12 cellular contexts compared by ENCODE assay signal in the genomic region with DNA sequence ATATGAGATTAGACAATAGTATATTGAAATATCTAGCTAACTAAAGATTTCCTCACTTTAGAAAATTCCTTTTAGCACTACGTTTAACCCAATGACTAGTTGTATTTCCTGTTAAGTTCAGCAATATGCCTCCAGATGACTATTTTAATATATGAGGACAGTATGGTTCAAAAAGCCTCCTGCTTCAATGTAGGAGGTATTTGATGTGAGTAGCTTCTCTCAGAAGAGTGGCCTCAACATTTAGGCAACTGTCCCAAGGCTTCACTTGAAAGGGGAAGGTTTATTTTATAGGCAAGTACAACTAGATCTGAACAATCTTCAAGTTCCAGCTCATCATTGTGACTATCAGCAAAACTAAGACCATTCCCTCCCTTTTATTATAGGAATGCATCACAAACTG. TPM values are rescaled to one million over a fixed set of nuclear protein-coding genes. Genes with fewer than 3 reads are reported as not detected.
DNase-seq lines count a peak whose midpoint lies in the region; ATAC-seq, FAIRE-seq and TF ChIP-seq lines count a peak whose summit lies in the region.
"Had no signal": no experiment of that assay in that cellular context is flagged by ENCODE, and none has a peak within 500 bp of the region (broad histone marks: within the 10 kb centered on the region; RNA-seq: fewer than 3 reads in every experiment).

No MANE protein-coding gene starts in this region.

- H3K27ac ChIP-seq in GM23338 (ENCODE audit: low read depth) (no peak overlapping the region), SJCRH30 (peak overlapping the region; percentile 74; the same call in 1 of the 2 replicates), layer of hippocampus (ENCODE audit: low read depth, low read length) (peak overlapping the region; percentile 49)

- no peak overlapping the region for H3K4me2 ChIP-seq in GM23338

- 0 out of 2 replicates have a peak overlapping the region, but pooled peaks have one; percentile 71 for H3K4me3 ChIP-seq in GM23338
- peak overlapping the region; percentile 67 for H3K4me3 ChIP-seq in SJCRH30

- H3K36me3 ChIP-seq in GM23338 (ENCODE audit: insufficient read depth), result no peaks in the 10 kb centered on the region
- H3K36me3 ChIP-seq in SJCRH30, result no peaks in the 10 kb centered on the region

- H3K27me3 ChIP-seq in GM23338 (ENCODE audit: insufficient read depth) (peaks cover 86% of the 10 kb centered on the region), SJCRH30 (no peaks in the 10 kb centered on the region), layer of hippocampus (ENCODE audit: control insufficient read depth, insufficient read depth, low read length) (no peaks in the 10 kb centered on the region)

- H3K27me3 Mint-ChIP-seq in GM23338 (ENCODE audit: insufficient read depth, low read depth, poor library complexity), result peaks cover 25% of the 10 kb centered on the region
- no peaks in the 10 kb centered on the region for H3K27me3 Mint-ChIP-seq in stimulated activated naive B cell treated with anti-CD40 and anti-IgM and Interleukin-4, amounts not matched to agents 10 μg/mL and 1 μg/mL and 100 μg/mL, for 72 hours

- TF ChIP-seq CTCF in GM23338 (conservative IDR thresholded peaks at IDR 0.05; ENCODE audit: low read depth in 2 of 2), result no peak

- no peaks in the 10 kb centered on the region for H3K79me2 ChIP-seq in GM23338 (replicated peaks; ENCODE audit: insufficient read depth)

- H3F3A ChIP-seq in GM23338 (replicated peaks; ENCODE audit: low read depth), result no peaks in the 10 kb centered on the region

- H2AFZ ChIP-seq in GM23338, result no peak overlapping the region

- H3K9me3 ChIP-seq in SJCRH30 (replicated peaks), result no peaks in the 10 kb centered on the region

- H3K4me3 Mint-ChIP-seq in GM23338, result no peak overlapping the region
- H3K4me3 Mint-ChIP-seq in stimulated activated naive B cell treated with anti-CD40 and anti-IgM and Interleukin-4, amounts not matched to agents 10 μg/mL and 1 μg/mL and 100 μg/mL, for 72 hours, result peak overlapping the region; percentile 60 to 61

- no peak for FAIRE-seq in HTR-8/SVneo (lab: Jason Lieb, UNC)
- FAIRE-seq: frontal cortex had no signal

- H3K4me1 Mint-ChIP-seq in GM23338, result peaks cover 17% of the 10 kb centered on the region; the same call in 2 of the 3 replicates
- peaks cover 8 to 15% of the 10 kb centered on the region in 2 donors for H3K4me1 Mint-ChIP-seq in stimulated activated naive B cell treated with anti-CD40 and anti-IgM and Interleukin-4, amounts not matched to agents 10 μg/mL and 1 μg/mL and 100 μg/mL, for 72 hours

- no peaks in the 10 kb centered on the region for H3K36me3 Mint-ChIP-seq in GM23338 (ENCODE audit: low read depth)
- peaks cover 11 to 29% of the 10 kb centered on the region in 2 donors for H3K36me3 Mint-ChIP-seq in stimulated activated naive B cell treated with anti-CD40 and anti-IgM and Interleukin-4, amounts not matched to agents 10 μg/mL and 1 μg/mL and 100 μg/mL, for 72 hours

- ATAC-seq in GM23338 (no peak), HG03175 (IDR thresholded peaks at IDR 0.05; ENCODE audit: unreplicated experiment) (no peak)
- no peak for ATAC-seq in stimulated activated naive B cell treated with anti-CD40 and anti-IgM and Interleukin-4, amounts not matched to agents 10 μg/mL and 1 μg/mL and 100 μg/mL, for 72 hours (replicated peaks)

- no peak overlapping the region for H3K27ac Mint-ChIP-seq in GM23338
- peak overlapping the region; percentile 76 for H3K27ac Mint-ChIP-seq in stimulated activated naive B cell treated with anti-CD40 and anti-IgM and Interleukin-4, amounts not matched to agents 10 μg/mL and 1 μg/mL and 100 μg/mL, for 72 hours

- peaks cover 20% of the 10 kb centered on the region for H3K4me1 ChIP-seq in GM23338 (ENCODE audit: insufficient read depth)
- H3K4me1 ChIP-seq in SJCRH30, result peaks cover 18% of the 10 kb centered on the region

- H3K9me2 ChIP-seq in GM23338 (ENCODE audit: insufficient read depth), result no peaks in the 10 kb centered on the region

- no peaks in the 10 kb centered on the region for H3K9me3 Mint-ChIP-seq in GM23338
- H3K9me3 Mint-ChIP-seq in stimulated activated naive B cell treated with anti-CD40 and anti-IgM and Interleukin-4, amounts not matched to agents 10 μg/mL and 1 μg/mL and 100 μg/mL, for 72 hours, result no peaks in the 10 kb centered on the region

- no peaks in the 10 kb centered on the region for H4K20me1 ChIP-seq in GM23338 (replicated peaks; ENCODE audit: insufficient read depth)

- DNase-seq in GM23338 (ENCODE audit: low spot score) (no peak), SJCRH30 (no peak), HTR-8/SVneo (ENCODE audit: insufficient read length, low spot score) (no peak), AML-193 (lab: John Stamatoyannopoulos, UW) (no peak), SKM-1 treated with dmso at 0.1 percent for 144 hours (lab: John Stamatoyannopoulos, UW; ENCODE audit: unreplicated experiment) (no peak)
- no peak for DNase-seq in stimulated activated naive B cell treated with anti-CD40 and anti-IgM and Interleukin-4, amounts not matched to agents 10 μg/mL and 1 μg/mL and 100 μg/mL, for 72 hours
- DNase-seq: mesendoderm; NCI-H1694; stimulated activated naive CD4-positive, alpha-beta T cell treated with Interleukin-2 at 50 U/mL for 16 hours had no signal

TF ChIP-seq in GM23338, 12 proteins besides CTCF, POLR2A, EP300 and RAD21:
- TF ChIP-seq NANOG (IDR thresholded peaks at IDR 0.05; ENCODE audit: borderline replicate concordance) (no peak), POLR2AphosphoS5 (IDR thresholded peaks at IDR 0.05; ENCODE audit: low read depth) (no peak), CREB1 (CRISPR knock-in tag; IDR thresholded peaks at IDR 0.05; ENCODE audit: low read depth) (no peak)
- TF ChIP-seq, protein P1, sequence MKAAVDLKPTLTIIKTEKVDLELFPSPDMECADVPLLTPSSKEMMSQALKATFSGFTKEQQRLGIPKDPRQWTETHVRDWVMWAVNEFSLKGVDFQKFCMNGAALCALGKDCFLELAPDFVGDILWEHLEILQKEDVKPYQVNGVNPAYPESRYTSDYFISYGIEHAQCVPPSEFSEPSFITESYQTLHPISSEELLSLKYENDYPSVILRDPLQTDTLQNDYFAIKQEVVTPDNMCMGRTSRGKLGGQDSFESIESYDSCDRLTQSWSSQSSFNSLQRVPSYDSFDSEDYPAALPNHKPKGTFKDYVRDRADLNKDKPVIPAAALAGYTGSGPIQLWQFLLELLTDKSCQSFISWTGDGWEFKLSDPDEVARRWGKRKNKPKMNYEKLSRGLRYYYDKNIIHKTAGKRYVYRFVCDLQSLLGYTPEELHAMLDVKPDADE (IDR thresholded peaks at IDR 0.05), result no peak

RNA-seq across cellular contexts. Expression of a gene that starts 2.1 kb away (rescaled TPM):
- 0.97 and 1.2 TPM in 2 replicates for total RNA-seq in GM23338 (2014; rRNA removed; shearing (Covaris generic))
- 1.6 and 1.8 TPM in 2 replicates for polyA plus RNA-seq in GM23338 (2016; fragmentation: Nextera tagmentation; extraction: Ambion mirVana)
- total RNA-seq in SJCRH30 (2014; rRNA removed; shearing (Covaris generic)), result 56.4 and 67.2 TPM in 2 replicates

Comparison
In these comparisons a context has a peak if more than half of its experiments do, and no peak if none do; other contexts are left out.
1. RNA of a gene that starts 2.1 kb away (total RNA-seq): 56.4 to 67.2 TPM in SJCRH30; 0.97 to 1.2 TPM in GM23338; every median in the first group is over 10 times any median in the second.